Comparison of ENCODE assay signal across 8 cellular contexts in genomic region chr3:15427182-15427880, GRCh38. TPM values are rescaled to one million over a fixed set of nuclear protein-coding genes. Genes with fewer than 3 reads are reported as not detected.
DNase-seq lines count a peak whose midpoint lies in the region; ATAC-seq and TF ChIP-seq lines count a peak whose summit lies in the region.

TSS of gene EAF1 (plus strand) at chr3:15427598. CDS start at chr3:15427780, 182 bp downstream.
A gene with protein sequence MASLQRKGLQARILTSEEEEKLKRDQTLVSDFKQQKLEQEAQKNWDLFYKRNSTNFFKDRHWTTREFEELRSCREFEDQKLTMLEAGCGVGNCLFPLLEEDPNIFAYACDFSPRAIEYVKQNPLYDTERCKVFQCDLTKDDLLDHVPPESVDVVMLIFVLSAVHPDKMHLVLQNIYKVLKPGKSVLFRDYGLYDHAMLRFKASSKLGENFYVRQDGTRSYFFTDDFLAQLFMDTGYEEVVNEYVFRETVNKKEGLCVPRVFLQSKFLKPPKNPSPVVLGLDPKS (minus strand): TSS chr3:15427544. CDS start chr3:15426511, 1,033 bp downstream.

- H3K36me3 ChIP-seq in colonic mucosa = peaks cover 10% of the 10 kb centered on the region

- H3K9ac ChIP-seq in colonic mucosa (ENCODE audit: low read depth in 2 of 2, low read length in 2 of 2) = peak within 1 kb of the TSS; percentile 92

- POLR2A ChIA-PET in AG04450 (lab: Yijun Ruan, JAX) = no interaction called here

- intact Hi-C loops in colonic mucosa (cut with DNase I) = loop anchor here (10.0 kb wide), 1 partner anchor 773 kb away; the partner anchor contains the start of gene CCDC174

- H3K9me3 ChIP-seq in AG04450 (ENCODE audit: control insufficient read depth, insufficient read depth, low read length) (peaks cover 3% of the 10 kb centered on the region; the same call in 1 of the 2 replicates), colonic mucosa (no peaks in the 10 kb centered on the region)

- DNase-seq in AG04450 (ENCODE audit: low read depth, low spot score) (peak; percentile 37), NCI-H524 treated with DMSO at 0.1 percent for 48 hours (lab: John Stamatoyannopoulos, UW) (peak; percentile 32), colonic mucosa (peak; percentile 89), left kidney (ENCODE audit: low read depth, low spot score) (peak; percentile 94)
- peak; percentile 84 to 87 for DNase-seq in activated CD4-positive, alpha-beta T cell treated with anti-CD3 and anti-CD28 coated beads for 4 hours
- DNase-seq in stimulated activated CD4-positive, alpha-beta T cell treated with anti-CD3 and anti-CD28 coated beads, Interleukin-2, amount 100 ng/mL, for 24 hours = peak; percentile 91

- TF ChIP-seq CTCF in AG04450 (IDR thresholded peaks at IDR 0.05; ENCODE audit: low read depth, low read length) (peak; percentile 32), colonic mucosa (IDR thresholded peaks at IDR 0.05) (no peak)

- H3K4me3 ChIP-seq in AG04450 (ENCODE audit: low read depth, low read length) = peak within 1 kb of the TSS; percentile 95
- peak within 1 kb of the TSS; percentile 91 for H3K4me3 ChIP-seq in colonic mucosa

- CTCF ChIA-PET in AG04450 (lab: Charles Lee) = interaction anchor here (0.9 to 1.6 kb wide), 3 partner anchors 22 to 224 kb away, joined by 3 to 4 read pairs (median 4); no protein-coding TSS in a partner anchor

- H3K27ac ChIP-seq in AG04450 (ENCODE audit: low read depth, low read length) (peak within 1 kb of the TSS; percentile 73), colonic mucosa (peak within 1 kb of the TSS; percentile 80)

- H3K27me3 ChIP-seq in AG04450 (ENCODE audit: control insufficient read depth, insufficient read depth, low read length) (no peaks in the 10 kb centered on the region), colonic mucosa (no peaks in the 10 kb centered on the region)

- peaks cover 6% of the 10 kb centered on the region for H3K4me1 ChIP-seq in colonic mucosa

- peak; percentile 90 for ATAC-seq in GM18909 (IDR thresholded peaks at IDR 0.05; ENCODE audit: poor library complexity, unreplicated experiment)
- peak; percentile 93 for ATAC-seq in HG03175 (IDR thresholded peaks at IDR 0.05; ENCODE audit: unreplicated experiment)

RNA-seq across cellular contexts. Expression of gene EAF1, which starts in this region (rescaled TPM):
- 9.7 and 11.0 TPM in 2 replicates for polyA plus RNA-seq in AG04450 (2011; rRNA removed)
- polyA minus RNA-seq in AG04450 (2011; rRNA and poly(A)+ RNA removed) = 20.2 and 21.2 TPM in 2 replicates
- 10 to 100 TPM; 24.9 to 28.0 TPM for total RNA-seq in colonic mucosa

RNA-seq across cellular contexts. Expression of the second gene that starts in this region (rescaled TPM):
- polyA plus RNA-seq in AG04450 (2011; rRNA removed) = 23.0 and 25.9 TPM in 2 replicates
- 14.6 and 19.3 TPM in 2 replicates for polyA minus RNA-seq in AG04450 (2011; rRNA and poly(A)+ RNA removed)
- 10 to 100 TPM in 1 of 2 donors, 1 to 10 TPM in 1; 8.8 to 11.4 TPM for total RNA-seq in colonic mucosa

Comparison
In these comparisons a context has a peak if more than half of its experiments do, and no peak if none do; other contexts are left out.
1. Peak in every context shown above with its lines: DNase-seq, ATAC-seq, H3K4me3 ChIP-seq and H3K27ac ChIP-seq.
2. DNase-seq: peak in every context shown above with its lines; median percentile 94 in left kidney; 91 in stimulated activated CD4-positive, alpha-beta T cell treated with anti-CD3 and anti-CD28 coated beads, Interleukin-2, amount 100 ng/mL, for 24 hours; 89 in colonic mucosa; 86 in activated CD4-positive, alpha-beta T cell treated with anti-CD3 and anti-CD28 coated beads for 4 hours; 37 in AG04450; 32 in NCI-H524 treated with DMSO at 0.1 percent for 48 hours.